Comparison of ENCODE assay signal across 19 cellular contexts in the genomic region with DNA sequence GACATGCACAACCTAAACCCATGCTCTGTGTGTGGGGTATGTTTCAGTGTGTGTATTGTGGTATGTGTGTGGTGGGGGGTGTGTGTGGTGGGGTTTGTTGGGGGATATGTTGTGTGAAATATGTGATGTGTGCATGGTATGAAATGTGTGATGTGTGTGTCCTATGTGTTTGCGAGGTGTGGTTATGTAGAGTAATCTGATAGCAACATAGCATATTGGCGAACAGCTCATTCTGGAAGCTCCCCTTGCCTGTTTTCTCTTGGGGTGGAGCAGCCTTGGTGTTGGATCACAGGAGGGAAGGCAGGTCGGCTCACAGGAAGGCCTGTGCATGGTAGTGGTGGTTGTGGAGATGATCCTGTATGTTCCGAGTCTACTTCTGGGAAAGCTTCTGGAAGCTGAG. TPM values are rescaled to one million over a fixed set of nuclear protein-coding genes. Genes with fewer than 3 reads are reported as not detected.
DNase-seq lines count a peak whose midpoint lies in the region; ATAC-seq lines count a peak whose summit lies in the region.
"Had no signal": no experiment of that assay in that cellular context is flagged by ENCODE, and none has a peak within 500 bp of the region (broad histone marks: within the 10 kb centered on the region; RNA-seq: fewer than 3 reads in every experiment).

No MANE protein-coding gene starts in this region.

- CTCF ChIA-PET in activated CD4-positive, alpha-beta T cell treated with anti-CD3 and anti-CD28 coated beads for 36 hours (lab: Charles Lee) = no interaction called here

- peaks cover 40% of the 10 kb centered on the region for H3K36me3 ChIP-seq in effector memory CD4-positive, alpha-beta T cell (ENCODE audit: control insufficient read depth, insufficient read depth, low read length)

- H3K36me3 Mint-ChIP-seq in activated CD4-positive, alpha-beta T cell treated with anti-CD3 and anti-CD28 coated beads for 36 hours (ENCODE audit: low read depth) = peaks cover 32% of the 10 kb centered on the region

- DNase-seq in activated CD4-positive, alpha-beta T cell treated with anti-CD3 and anti-CD28 coated beads for 36 hours = no peak
- DNase-seq in activated CD4-positive, alpha-beta T cell treated with anti-CD3 and anti-CD28 coated beads for 4 hours = no peak
- DNase-seq in stimulated activated naive CD8-positive, alpha-beta T cell treated with anti-CD3 and anti-CD28 coated beads, Interleukin-15, amount 100 ng/mL, for 72 hours = no peak
- DNase-seq in stimulated activated naive CD8-positive, alpha-beta T cell treated with anti-CD3 and anti-CD28 coated beads, Interleukin-15, Interleukin-2, amounts not matched to agents 100 U/mL and 50 U/mL, for 24 hours = no peak
- no peak for DNase-seq in left colon
- no peak for DNase-seq in effector memory CD4-positive, alpha-beta T cell
- no peak for DNase-seq in NCI-H1105 (lab: John Stamatoyannopoulos, UW)
- no peak for DNase-seq in hippocampal formation (lab: John Stamatoyannopoulos, UW)
- DNase-seq: 8988T, Caco-2, GDM1, Karpas-422, NCI-H1436, NCI-H1930, NCI-H526, PC-9 had no signal

- POLR2A ChIA-PET in activated CD4-positive, alpha-beta T cell treated with anti-CD3 and anti-CD28 coated beads for 36 hours (lab: Charles Lee) = no interaction called here

- no peaks in the 10 kb centered on the region for H3K9me3 Mint-ChIP-seq in activated CD4-positive, alpha-beta T cell treated with anti-CD3 and anti-CD28 coated beads for 36 hours (ENCODE audit: low read depth)
- no peaks in the 10 kb centered on the region for H3K9me3 Mint-ChIP-seq in stimulated activated naive CD8-positive, alpha-beta T cell treated with anti-CD3 and anti-CD28 coated beads, Interleukin-15, amount 100 ng/mL, for 72 hours
- H3K9me3 Mint-ChIP-seq: CD14-positive monocyte had no signal

- H3K4me3 Mint-ChIP-seq in activated CD4-positive, alpha-beta T cell treated with anti-CD3 and anti-CD28 coated beads for 36 hours = no peak overlapping the region
- H3K4me3 Mint-ChIP-seq in stimulated activated naive CD8-positive, alpha-beta T cell treated with anti-CD3 and anti-CD28 coated beads, Interleukin-15, amount 100 ng/mL, for 72 hours = no peak overlapping the region
- H3K4me3 Mint-ChIP-seq: CD14-positive monocyte had no signal

- H3K4me1 Mint-ChIP-seq in activated CD4-positive, alpha-beta T cell treated with anti-CD3 and anti-CD28 coated beads for 36 hours = no peaks in the 10 kb centered on the region
- H3K4me1 Mint-ChIP-seq in stimulated activated naive CD8-positive, alpha-beta T cell treated with anti-CD3 and anti-CD28 coated beads, Interleukin-15, amount 100 ng/mL, for 72 hours = peaks cover 7% of the 10 kb centered on the region
- H3K4me1 Mint-ChIP-seq: CD14-positive monocyte had no signal

- H3K27ac Mint-ChIP-seq in activated CD4-positive, alpha-beta T cell treated with anti-CD3 and anti-CD28 coated beads for 36 hours = peak overlapping the region; percentile 42
- peak overlapping the region; percentile 19 to 35 for H3K27ac Mint-ChIP-seq in stimulated activated naive CD8-positive, alpha-beta T cell treated with anti-CD3 and anti-CD28 coated beads, Interleukin-15, amount 100 ng/mL, for 72 hours

- intact Hi-C loops in activated CD4-positive, alpha-beta T cell treated with anti-CD3 and anti-CD28 coated beads for 36 hours (cut with DNase I, micrococcal nuclease) = no loop called here
- intact Hi-C loops in left colon (cut with DNase I, micrococcal nuclease) = no loop called here

- no peak overlapping the region for H3K4me3 ChIP-seq in effector memory CD4-positive, alpha-beta T cell (ENCODE audit: insufficient read depth, low read depth, low read length, poor library complexity, severe bottlenecking)
- H3K4me3 ChIP-seq: HAP-1, PC-9 had no signal

- ATAC-seq in activated CD4-positive, alpha-beta T cell treated with anti-CD3 and anti-CD28 coated beads for 36 hours = no peak
- ATAC-seq in stimulated activated naive CD8-positive, alpha-beta T cell treated with anti-CD3 and anti-CD28 coated beads, Interleukin-15, amount 100 ng/mL, for 72 hours = no peak
- ATAC-seq in stimulated activated naive CD8-positive, alpha-beta T cell treated with anti-CD3 and anti-CD28 coated beads, Interleukin-15, Interleukin-2, amounts not matched to agents 100 U/mL and 50 U/mL, for 24 hours = no peak
- peak; percentile 23 for ATAC-seq in left colon

- H3K27ac ChIP-seq in effector memory CD4-positive, alpha-beta T cell (ENCODE audit: insufficient read depth, low read length, poor library complexity, severe bottlenecking) = no peak overlapping the region
- H3K27ac ChIP-seq: HL-60, PC-9 had no signal

- no peaks in the 10 kb centered on the region for H3K9me3 ChIP-seq in effector memory CD4-positive, alpha-beta T cell (ENCODE audit: control insufficient read depth, low read length)
- H3K9me3 ChIP-seq: Caco-2, HAP-1 had no signal

- H3K27me3 Mint-ChIP-seq in activated CD4-positive, alpha-beta T cell treated with anti-CD3 and anti-CD28 coated beads for 36 hours = no peaks in the 10 kb centered on the region
- H3K27me3 Mint-ChIP-seq in stimulated activated naive CD8-positive, alpha-beta T cell treated with anti-CD3 and anti-CD28 coated beads, Interleukin-15, amount 100 ng/mL, for 72 hours = no peaks in the 10 kb centered on the region

- H3K27me3 ChIP-seq in effector memory CD4-positive, alpha-beta T cell (replicated peaks; ENCODE audit: control insufficient read depth, insufficient read depth, low read length, poor library complexity, severe bottlenecking) = no peaks in the 10 kb centered on the region

- no peaks in the 10 kb centered on the region for H3K4me1 ChIP-seq in effector memory CD4-positive, alpha-beta T cell (ENCODE audit: control insufficient read depth, insufficient read depth, low read length, poor library complexity, severe bottlenecking)
- H3K4me1 ChIP-seq: Caco-2, HAP-1 had no signal

RNA-seq across cellular contexts. Expression of gene PHF2, which starts 35.4 kb away (rescaled TPM):
- 10 to 100 TPM; 16.0 to 16.5 TPM for total RNA-seq in activated CD4-positive, alpha-beta T cell treated with anti-CD3 and anti-CD28 coated beads for 36 hours
- total RNA-seq in left colon = 10 to 100 TPM; 21.3 to 22.9 TPM
